Comparison of ENCODE assay signal across 27 cellular contexts in the genomic region with DNA sequence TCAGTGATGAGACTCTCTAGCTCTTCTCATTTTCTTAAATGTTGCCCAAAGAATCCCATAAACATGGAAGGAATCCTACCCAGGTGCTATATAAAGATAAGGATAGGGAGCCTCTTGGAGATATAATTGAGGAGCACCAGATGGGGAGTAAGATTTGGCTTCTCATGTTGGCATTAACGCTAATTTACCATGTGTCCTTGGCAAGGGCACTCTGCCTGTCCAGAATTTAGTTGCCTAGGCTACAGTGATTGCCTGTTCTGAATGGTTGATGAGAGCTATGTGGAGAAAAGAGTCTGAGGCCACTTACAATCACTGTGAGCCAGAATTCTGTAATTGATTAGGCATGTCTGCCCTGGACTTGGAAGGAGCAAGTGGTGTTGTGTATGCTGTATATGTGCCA.
"Had no signal": no experiment of that assay in that cellular context is flagged by ENCODE, and none has a peak within 500 bp of the region (broad histone marks: within the 10 kb centered on the region; RNA-seq: fewer than 3 reads in every experiment).

No MANE protein-coding gene starts in this region.

- H3K27me3 ChIP-seq: neural progenitor cell, ovary, right lobe of liver, sigmoid colon, spleen, suprapubic skin, testis, tibial artery, transverse colon, upper lobe of right lung, uterus had no signal

- H3K79me2 ChIP-seq: parathyroid adenoma had no signal

- H3K4me3 ChIP-seq: neural progenitor cell, ovary, psoas muscle, right lobe of liver, sigmoid colon, spleen, suprapubic skin, testis, tibial artery, transverse colon, upper lobe of right lung, uterus had no signal

- H3K9me3 ChIP-seq: ovary, psoas muscle, right lobe of liver, sigmoid colon, testis, tibial artery, transverse colon, upper lobe of right lung, uterus had no signal

- H3K9ac ChIP-seq: neural progenitor cell, parathyroid adenoma had no signal

- H3K36me3 ChIP-seq: neural progenitor cell, ovary, right lobe of liver, sigmoid colon, spleen, suprapubic skin, tibial artery, transverse colon, upper lobe of right lung, uterus had no signal

- DNase-seq: natural killer cell; occipital lobe; ovary; posterior cingulate gyrus; psoas muscle; right cardiac atrium; right lobe of liver; sigmoid colon; small intestine; spleen; stimulated activated CD4-positive, alpha-beta T cell treated with anti-CD3 and anti-CD28 coated beads, Interleukin-12 subunit alpha, Interleukin-12 subunit beta, amount 100 ng/mL, for 4 hours; stimulated activated CD4-positive, alpha-beta T cell treated with anti-CD3 and anti-CD28 coated beads, Interleukin-1b, Interleukin-23, amount 100 ng/mL, for 48 hours; stimulated activated CD4-positive, alpha-beta T cell treated with anti-CD3 and anti-CD28 coated beads, Interleukin-4, amount 100 ng/mL, for 1 hour; stimulated activated CD4-positive, alpha-beta T cell treated with anti-CD3 and anti-CD28 coated beads, Interleukin-4, amount 100 ng/mL, for 4 hours; stimulated activated CD8-positive, alpha-beta memory T cell treated with anti-CD3 and anti-CD28 coated beads, Interleukin-4, amount 100 ng/mL, for 48 hours; stimulated activated naive CD4-positive, alpha-beta T cell; stimulated activated naive CD8-positive, alpha-beta T cell treated with anti-CD3 and anti-CD28 coated beads, Interleukin-15, amount 100 ng/mL, for 72 hours; stimulated activated naive CD8-positive, alpha-beta T cell treated with anti-CD3 and anti-CD28 coated beads, Interleukin-15, Interleukin-2, amounts not matched to agents 100 U/mL and 50 U/mL, for 24 hours; testis; tibial artery; transverse colon; upper lobe of right lung; uterus had no signal

- H3K4me1 ChIP-seq: psoas muscle, right lobe of liver, sigmoid colon, spleen, suprapubic skin, testis, tibial artery, transverse colon, upper lobe of right lung, uterus had no signal

- H3K4me2 ChIP-seq: neural progenitor cell had no signal

- H3K27ac ChIP-seq: neural progenitor cell, ovary, parathyroid adenoma, psoas muscle, right lobe of liver, sigmoid colon, spleen, suprapubic skin, testis, tibial artery, transverse colon, upper lobe of right lung, uterus had no signal

- H2AFZ ChIP-seq: neural progenitor cell, parathyroid adenoma had no signal

- ATAC-seq: natural killer cell; psoas muscle; right cardiac atrium; right lobe of liver; stimulated activated memory B cell treated with anti-CD40 and anti-IgM and Interleukin-4, amounts not matched to agents 10 μg/mL and 1 μg/mL and 100 μg/mL, for 72 hours; stimulated activated naive CD8-positive, alpha-beta T cell treated with anti-CD3 and anti-CD28 coated beads, Interleukin-15, amount 100 ng/mL, for 72 hours; stimulated activated naive CD8-positive, alpha-beta T cell treated with anti-CD3 and anti-CD28 coated beads, Interleukin-15, Interleukin-2, amounts not matched to agents 100 U/mL and 50 U/mL, for 24 hours; upper lobe of right lung had no signal

- FAIRE-seq: small intestine had no signal
